In genomic region chr6:152232494-152233151, GRCh38 we compare ENCODE assay signal across 11 cellular contexts.
DNase-seq lines count a peak whose midpoint lies in the region; ATAC-seq and TF ChIP-seq lines count a peak whose summit lies in the region.
"Had no signal": no experiment of that assay in that cellular context is flagged by ENCODE, and none has a peak within 500 bp of the region (broad histone marks: within the 10 kb centered on the region; RNA-seq: fewer than 3 reads in every experiment).

No MANE protein-coding gene starts in this region.

- no peaks in the 10 kb centered on the region for H3K9me3 ChIP-seq in CD4-positive, alpha-beta memory T cell (ENCODE audit: control insufficient read depth in 1 of 2, low read length in 2 of 2)
- no peaks in the 10 kb centered on the region for H3K9me3 ChIP-seq in naive thymus-derived CD4-positive, alpha-beta T cell (ENCODE audit: control insufficient read depth in 2 of 3, low read length in 3 of 3)
- H3K9me3 ChIP-seq in gastrocnemius medialis (no peaks in the 10 kb centered on the region), neural progenitor cell (ENCODE audit: low read depth) (no peaks in the 10 kb centered on the region)
- H3K9me3 ChIP-seq: MG63 had no signal

- H3K79me2 ChIP-seq in neural progenitor cell (ENCODE audit: low read depth) = no peaks in the 10 kb centered on the region

- no peaks in the 10 kb centered on the region for H3K9me3 Mint-ChIP-seq in CD4-positive, alpha-beta memory T cell
- H3K9me3 Mint-ChIP-seq in effector memory CD8-positive, alpha-beta T cell = no peaks in the 10 kb centered on the region
- H3K9me3 Mint-ChIP-seq in naive thymus-derived CD4-positive, alpha-beta T cell = no peaks in the 10 kb centered on the region
- no peaks in the 10 kb centered on the region for H3K9me3 Mint-ChIP-seq in neural progenitor cell

- intact Hi-C loops in CD4-positive, alpha-beta memory T cell (cut with micrococcal nuclease) = loop anchor here (1.0 kb wide), 1 partner anchor 47 kb away; no protein-coding TSS in a partner anchor
- intact Hi-C loops in naive thymus-derived CD4-positive, alpha-beta T cell (cut with micrococcal nuclease) = loop anchor here (1.0 to 5.0 kb wide), 7 partner anchors 26 to 124 kb away; no protein-coding TSS in a partner anchor
- intact Hi-C loops in gastrocnemius medialis (cut with DNase I; ENCODE audit: low total_unique reads) = no loop called here

- no peaks in the 10 kb centered on the region for H3K27me3 Mint-ChIP-seq in CD4-positive, alpha-beta memory T cell
- no peaks in the 10 kb centered on the region for H3K27me3 Mint-ChIP-seq in effector memory CD8-positive, alpha-beta T cell
- H3K27me3 Mint-ChIP-seq in naive thymus-derived CD4-positive, alpha-beta T cell = no peaks in the 10 kb centered on the region
- H3K27me3 Mint-ChIP-seq in neural progenitor cell (ENCODE audit: insufficient read depth, low read depth) = no peaks in the 10 kb centered on the region

- peak overlapping the region; percentile 65 to 82 (median 76) for H3K4me3 Mint-ChIP-seq in CD4-positive, alpha-beta memory T cell
- H3K4me3 Mint-ChIP-seq in effector memory CD8-positive, alpha-beta T cell = no peak overlapping the region
- H3K4me3 Mint-ChIP-seq in naive thymus-derived CD4-positive, alpha-beta T cell = peak overlapping the region; percentile 55 to 84 (median 78)
- no peak overlapping the region for H3K4me3 Mint-ChIP-seq in neural progenitor cell

- TF ChIP-seq POLR2A in gastrocnemius medialis (IDR thresholded peaks at IDR 0.05) = no peak

- peak; percentile 82 for ATAC-seq in SK-N-SH treated with all-trans-retinoic acid at 6 μM for 48 hours
- ATAC-seq in effector memory CD8-positive, alpha-beta T cell (replicated peaks) = no peak
- ATAC-seq in naive thymus-derived CD4-positive, alpha-beta T cell = peak; percentile 58
- no peak for ATAC-seq in gastrocnemius medialis
- ATAC-seq: HCT116 had no signal

- H3K27ac ChIP-seq in CD4-positive, alpha-beta memory T cell (ENCODE audit: low read depth, low read length) = no peak overlapping the region
- H3K27ac ChIP-seq in naive thymus-derived CD4-positive, alpha-beta T cell (ENCODE audit: low read depth, low read length) = no peak overlapping the region
- H3K27ac ChIP-seq in gastrocnemius medialis (peak overlapping the region in 2 of 4 donors; percentile 7 to 42), neural progenitor cell (no peak overlapping the region)
- H3K27ac ChIP-seq: epithelial cell of prostate had no signal

- TF ChIP-seq CTCF in gastrocnemius medialis (IDR thresholded peaks at IDR 0.05 in 4 of 5, conservative IDR thresholded peaks at IDR 0.05 in 1 of 5) = no peak
- TF ChIP-seq CTCF in neural progenitor cell (IDR thresholded peaks at IDR 0.05) = no peak

- H3K36me3 Mint-ChIP-seq in CD4-positive, alpha-beta memory T cell = peaks cover 53 to 58% of the 10 kb centered on the region in 2 donors
- peaks cover 76% of the 10 kb centered on the region for H3K36me3 Mint-ChIP-seq in effector memory CD8-positive, alpha-beta T cell (ENCODE audit: insufficient read depth)
- H3K36me3 Mint-ChIP-seq in naive thymus-derived CD4-positive, alpha-beta T cell = peaks cover 0 to 46% (median 29%) of the 10 kb centered on the region in 5 donors
- H3K36me3 Mint-ChIP-seq in neural progenitor cell = peaks cover 10% of the 10 kb centered on the region

- H3K27ac Mint-ChIP-seq in CD4-positive, alpha-beta memory T cell = peak overlapping the region; percentile 72 to 93 (median 90)
- peak overlapping the region; percentile 57 to 81 for H3K27ac Mint-ChIP-seq in effector memory CD8-positive, alpha-beta T cell
- H3K27ac Mint-ChIP-seq in naive thymus-derived CD4-positive, alpha-beta T cell = peak overlapping the region; percentile 35 to 95 (median 86)
- no peak overlapping the region for H3K27ac Mint-ChIP-seq in neural progenitor cell

- no peak overlapping the region for H3K4me3 ChIP-seq in CD4-positive, alpha-beta memory T cell (ENCODE audit: low read length in 2 of 2)
- no peak overlapping the region for H3K4me3 ChIP-seq in naive thymus-derived CD4-positive, alpha-beta T cell (ENCODE audit: low read length)
- no peak overlapping the region for H3K4me3 ChIP-seq in gastrocnemius medialis
- no peak overlapping the region for H3K4me3 ChIP-seq in neural progenitor cell
- H3K4me3 ChIP-seq: MG63 had no signal

- peaks cover 19 to 32% (median 24%) of the 10 kb centered on the region in 4 donors for H3K4me1 Mint-ChIP-seq in CD4-positive, alpha-beta memory T cell
- H3K4me1 Mint-ChIP-seq in effector memory CD8-positive, alpha-beta T cell (ENCODE audit: low read depth in 2 of 2) = peaks cover 0 to 5% of the 10 kb centered on the region in 2 donors
- H3K4me1 Mint-ChIP-seq in naive thymus-derived CD4-positive, alpha-beta T cell = peaks cover 10 to 33% (median 30%) of the 10 kb centered on the region in 7 donors
- no peaks in the 10 kb centered on the region for H3K4me1 Mint-ChIP-seq in neural progenitor cell

- peaks cover 22% of the 10 kb centered on the region for H3K4me1 ChIP-seq in CD4-positive, alpha-beta memory T cell (ENCODE audit: insufficient read depth, low read length)
- peaks cover 2 to 14% of the 10 kb centered on the region in 2 donors for H3K4me1 ChIP-seq in naive thymus-derived CD4-positive, alpha-beta T cell (ENCODE audit: control insufficient read depth in 2 of 2, insufficient read depth in 2 of 2, low read length in 2 of 2)
- H3K4me1 ChIP-seq in gastrocnemius medialis (no peaks in the 10 kb centered on the region), neural progenitor cell (no peaks in the 10 kb centered on the region)

- in situ Hi-C loops in gastrocnemius medialis (cut with MboI; ENCODE audit: low sequenced_read_pairs in 4 of 4) = no loop called here

- H3F3A ChIP-seq in neural progenitor cell (ENCODE audit: low read depth) = no peaks in the 10 kb centered on the region

- no peak overlapping the region for H3K9ac ChIP-seq in neural progenitor cell

- H4K20me1 ChIP-seq in neural progenitor cell (ENCODE audit: low read depth) = no peaks in the 10 kb centered on the region

- no peak overlapping the region for H3K4me2 ChIP-seq in neural progenitor cell

- peak in 2 of 5 donors; percentile 2 to 12 for DNase-seq in CD4-positive, alpha-beta memory T cell
- no peak for DNase-seq in effector memory CD8-positive, alpha-beta T cell
- DNase-seq in naive thymus-derived CD4-positive, alpha-beta T cell = peak in 5 of 9 donors; percentile 1 to 31 (median 21)
- no peak for DNase-seq in effector CD4-positive, alpha-beta T cell
- DNase-seq in gastrocnemius medialis (no peak), SKM-1 treated with dmso at 0.1 percent for 144 hours (lab: John Stamatoyannopoulos, UW; ENCODE audit: unreplicated experiment) (no peak), neural progenitor cell (ENCODE audit: low spot score) (no peak)
- DNase-seq: MG63 had no signal

- no peaks in the 10 kb centered on the region for H3K27me3 ChIP-seq in CD4-positive, alpha-beta memory T cell (ENCODE audit: insufficient read depth, low read length)
- H3K27me3 ChIP-seq in naive thymus-derived CD4-positive, alpha-beta T cell (ENCODE audit: control insufficient read depth in 2 of 2, insufficient read depth in 2 of 2, low read length in 2 of 2) = no peaks in the 10 kb centered on the region
- no peaks in the 10 kb centered on the region for H3K27me3 ChIP-seq in gastrocnemius medialis
- no peaks in the 10 kb centered on the region for H3K27me3 ChIP-seq in neural progenitor cell
- H3K27me3 ChIP-seq: MG63 had no signal

- POLR2A ChIA-PET in CD4-positive, alpha-beta memory T cell (lab: Charles Lee; ENCODE audit: partially characterized antibody) = interaction anchor here (1.2 to 3.9 kb wide), 2 partner anchors 48 to 69 kb away, joined by 4 to 66 read pairs; no protein-coding TSS in a partner anchor
- POLR2A ChIA-PET in naive thymus-derived CD4-positive, alpha-beta T cell (lab: Charles Lee) = interaction anchor here (0.6 to 3.6 kb wide), 5 partner anchors 35 to 546 kb away, joined by 3 to 37 read pairs (median 3); no protein-coding TSS in a partner anchor

- CTCF ChIA-PET in CD4-positive, alpha-beta memory T cell (lab: Charles Lee; ENCODE audit: partially characterized antibody) = interaction anchor here (0.8 to 2.8 kb wide), 5 partner anchors 12 to 106 kb away, joined by 3 to 18 read pairs (median 5); no protein-coding TSS in a partner anchor
- CTCF ChIA-PET in naive thymus-derived CD4-positive, alpha-beta T cell (lab: Charles Lee) = interaction anchor here (1.9 to 2.0 kb wide), 2 partner anchors 48 to 542 kb away, joined by 4 to 8 read pairs; no protein-coding TSS in a partner anchor

- no peak overlapping the region for H2AFZ ChIP-seq in neural progenitor cell (replicated peaks)

- H3K36me3 ChIP-seq in CD4-positive, alpha-beta memory T cell (ENCODE audit: insufficient read depth, low read length) = peaks cover 31% of the 10 kb centered on the region
- H3K36me3 ChIP-seq in naive thymus-derived CD4-positive, alpha-beta T cell (ENCODE audit: control insufficient read depth in 2 of 3, insufficient read depth in 3 of 3, low read length in 3 of 3) = peaks cover 0 to 33% (median 10%) of the 10 kb centered on the region in 3 experiments
- peaks cover 0 to 69% of the 10 kb centered on the region in 2 donors for H3K36me3 ChIP-seq in gastrocnemius medialis
- no peaks in the 10 kb centered on the region for H3K36me3 ChIP-seq in neural progenitor cell

TF ChIP-seq in SK-N-SH treated with all-trans-retinoic acid at 6 μM for 48 hours, 23 proteins besides CTCF, POLR2A, EP300 and RAD21 (continues in another document):
- TF ChIP-seq PATZ1 (CRISPR knock-in tag; IDR thresholded peaks at IDR 0.05; ENCODE audit: borderline replicate concordance) (no peak), BACH2 (CRISPR knock-in tag; IDR thresholded peaks at IDR 0.05; ENCODE audit: borderline replicate concordance) (no peak)

Comparison
In these comparisons a context has a peak if more than half of its experiments do, and no peak if none do; other contexts are left out.
1. DNase-seq: peak in naive thymus-derived CD4-positive, alpha-beta T cell (5 of 9); none in effector memory CD8-positive, alpha-beta T cell (0 of 3), effector CD4-positive, alpha-beta T cell (single experiment), gastrocnemius medialis (0 of 2), SKM-1 treated with dmso at 0.1 percent for 144 hours (single experiment) and neural progenitor cell (single experiment).
2. H3K4me3 Mint-ChIP-seq: peak in CD4-positive, alpha-beta memory T cell (8 of 8) and naive thymus-derived CD4-positive, alpha-beta T cell (10 of 10); none in effector memory CD8-positive, alpha-beta T cell (0 of 2) and neural progenitor cell (single experiment).
3. ATAC-seq: peak in SK-N-SH treated with all-trans-retinoic acid at 6 μM for 48 hours (single experiment) and naive thymus-derived CD4-positive, alpha-beta T cell (single experiment); none in effector memory CD8-positive, alpha-beta T cell (single experiment) and gastrocnemius medialis (0 of 2).